In the genomic region with DNA sequence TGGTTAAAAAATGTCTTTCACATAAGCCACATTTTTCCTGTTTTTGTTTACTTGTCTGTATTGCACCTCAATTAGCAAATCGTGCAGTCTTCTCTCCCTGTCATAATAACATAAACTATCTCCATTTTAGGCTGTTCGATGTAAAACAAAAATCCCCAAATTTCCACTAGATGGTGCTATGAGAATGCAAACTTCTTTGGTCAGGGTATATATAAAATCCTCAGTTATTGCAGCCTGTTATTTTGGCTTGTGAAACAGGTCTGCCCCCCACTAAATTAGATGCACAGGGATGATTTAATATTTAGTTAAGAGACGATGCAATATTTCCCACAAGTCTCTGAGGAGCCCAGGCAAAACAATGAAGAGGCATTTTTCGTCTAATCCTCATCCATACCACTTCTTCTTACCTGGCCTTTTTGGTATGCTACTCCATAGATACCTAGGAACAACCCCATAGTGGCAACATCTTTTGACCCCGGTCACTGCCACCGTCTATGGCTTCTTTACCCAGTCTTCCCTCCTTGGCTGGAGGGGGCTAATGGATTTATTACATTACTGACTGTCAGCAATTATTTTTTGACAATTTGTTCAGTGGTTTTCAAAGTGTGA, we compare ENCODE assay signal across 8 cellular contexts.
A peak's percentile ranks its signal among the peaks of the same experiment; 100 is the strongest.
DNase-seq lines count a peak whose midpoint lies in the region; ATAC-seq and TF ChIP-seq lines count a peak whose summit lies in the region.

No MANE protein-coding gene starts in this region.

- no peak for DNase-seq in activated naive CD8-positive, alpha-beta T cell treated with anti-CD3 and anti-CD28 coated beads, Interleukin-2, amount 10 ng/mL, durations not matched to agents 7 days and 5 days
- DNase-seq in activated naive CD8-positive, alpha-beta T cell treated with anti-CD3 and anti-CD28 coated beads, Interleukin-2, amount 50 U/mL, for 24 hours = no peak
- peak; percentile 19 for DNase-seq in H7
- peak; percentile 65 for DNase-seq in M059J (ENCODE audit: low read depth)
- peak; percentile 57 for DNase-seq in RPMI7951 (ENCODE audit: low read depth)
- peak; percentile 72 for DNase-seq in epithelial cell of esophagus (ENCODE audit: low read depth)
- peak in 4 of 10 donors; percentile 4 to 49 (median 42) for DNase-seq in naive thymus-derived CD8-positive, alpha-beta T cell
- no peak for DNase-seq in 8988T

- H3K4me3 Mint-ChIP-seq in activated naive CD8-positive, alpha-beta T cell treated with anti-CD3 and anti-CD28 coated beads, Interleukin-2, amount 10 ng/mL, durations not matched to agents 7 days and 5 days = no peak overlapping the region
- H3K4me3 Mint-ChIP-seq in activated naive CD8-positive, alpha-beta T cell treated with anti-CD3 and anti-CD28 coated beads, Interleukin-2, amount 50 U/mL, for 24 hours = no peak overlapping the region
- H3K4me3 Mint-ChIP-seq in naive thymus-derived CD8-positive, alpha-beta T cell = no peak overlapping the region

- H3K4me1 Mint-ChIP-seq in activated naive CD8-positive, alpha-beta T cell treated with anti-CD3 and anti-CD28 coated beads, Interleukin-2, amount 10 ng/mL, durations not matched to agents 7 days and 5 days = peaks cover 1% of the 10 kb centered on the region
- no peaks in the 10 kb centered on the region for H3K4me1 Mint-ChIP-seq in activated naive CD8-positive, alpha-beta T cell treated with anti-CD3 and anti-CD28 coated beads, Interleukin-2, amount 50 U/mL, for 24 hours
- H3K4me1 Mint-ChIP-seq in naive thymus-derived CD8-positive, alpha-beta T cell = peaks cover 0 to 5% (median 0%) of the 10 kb centered on the region in 4 donors

- no peaks in the 10 kb centered on the region for H3K36me3 Mint-ChIP-seq in activated naive CD8-positive, alpha-beta T cell treated with anti-CD3 and anti-CD28 coated beads, Interleukin-2, amount 10 ng/mL, durations not matched to agents 7 days and 5 days
- H3K36me3 Mint-ChIP-seq in activated naive CD8-positive, alpha-beta T cell treated with anti-CD3 and anti-CD28 coated beads, Interleukin-2, amount 50 U/mL, for 24 hours (ENCODE audit: low read depth) = no peaks in the 10 kb centered on the region
- H3K36me3 Mint-ChIP-seq in naive thymus-derived CD8-positive, alpha-beta T cell = no peaks in the 10 kb centered on the region

- no peaks in the 10 kb centered on the region for H3K27me3 ChIP-seq in H7 (ENCODE audit: control insufficient read depth, insufficient read depth, low read length)

- ATAC-seq in activated naive CD8-positive, alpha-beta T cell treated with anti-CD3 and anti-CD28 coated beads, Interleukin-2, amount 10 ng/mL, durations not matched to agents 7 days and 5 days (ENCODE audit: low read depth) = peak; percentile 44
- no peak for ATAC-seq in activated naive CD8-positive, alpha-beta T cell treated with anti-CD3 and anti-CD28 coated beads, Interleukin-2, amount 50 U/mL, for 24 hours
- ATAC-seq in naive thymus-derived CD8-positive, alpha-beta T cell = peak; percentile 49 to 65

- TF ChIP-seq CTCF in epithelial cell of esophagus (IDR thresholded peaks at IDR 0.05; ENCODE audit: insufficient read depth, low read depth, low read length, missing control alignments) = peak; percentile 66

- no peak overlapping the region for H3K27ac Mint-ChIP-seq in activated naive CD8-positive, alpha-beta T cell treated with anti-CD3 and anti-CD28 coated beads, Interleukin-2, amount 10 ng/mL, durations not matched to agents 7 days and 5 days
- no peak overlapping the region for H3K27ac Mint-ChIP-seq in activated naive CD8-positive, alpha-beta T cell treated with anti-CD3 and anti-CD28 coated beads, Interleukin-2, amount 50 U/mL, for 24 hours
- H3K27ac Mint-ChIP-seq in naive thymus-derived CD8-positive, alpha-beta T cell = no peak overlapping the region

- no peak overlapping the region for H3K4me3 ChIP-seq in H7 (ENCODE audit: insufficient read depth, low read depth, low read length)
- H3K4me3 ChIP-seq in epithelial cell of esophagus (ENCODE audit: low read length) = no peak overlapping the region

- no peaks in the 10 kb centered on the region for H3K9me3 Mint-ChIP-seq in activated naive CD8-positive, alpha-beta T cell treated with anti-CD3 and anti-CD28 coated beads, Interleukin-2, amount 10 ng/mL, durations not matched to agents 7 days and 5 days
- H3K9me3 Mint-ChIP-seq in activated naive CD8-positive, alpha-beta T cell treated with anti-CD3 and anti-CD28 coated beads, Interleukin-2, amount 50 U/mL, for 24 hours = no peaks in the 10 kb centered on the region
- no peaks in the 10 kb centered on the region for H3K9me3 Mint-ChIP-seq in naive thymus-derived CD8-positive, alpha-beta T cell

- peaks cover 14% of the 10 kb centered on the region for H3K27me3 Mint-ChIP-seq in activated naive CD8-positive, alpha-beta T cell treated with anti-CD3 and anti-CD28 coated beads, Interleukin-2, amount 10 ng/mL, durations not matched to agents 7 days and 5 days
- H3K27me3 Mint-ChIP-seq in activated naive CD8-positive, alpha-beta T cell treated with anti-CD3 and anti-CD28 coated beads, Interleukin-2, amount 50 U/mL, for 24 hours = peaks cover 2% of the 10 kb centered on the region
- H3K27me3 Mint-ChIP-seq in naive thymus-derived CD8-positive, alpha-beta T cell = peaks cover 1 to 23% (median 7%) of the 10 kb centered on the region in 5 donors

- POLR2A ChIA-PET in activated naive CD8-positive, alpha-beta T cell treated with anti-CD3 and anti-CD28 coated beads, Interleukin-2, amount 10 ng/mL, durations not matched to agents 7 days and 5 days (lab: Charles Lee) = no interaction called here
- POLR2A ChIA-PET in naive thymus-derived CD8-positive, alpha-beta T cell (lab: Charles Lee) = no interaction called here

- no peaks in the 10 kb centered on the region for H3K36me3 ChIP-seq in H7 (replicated peaks; ENCODE audit: control insufficient read depth, insufficient read depth, low read length)

Comparison
In these comparisons a context has a peak if more than half of its experiments do, and no peak if none do; other contexts are left out.
1. DNase-seq: peak in H7 (single experiment), M059J (single experiment), RPMI7951 (single experiment) and epithelial cell of esophagus (single experiment); none in activated naive CD8-positive, alpha-beta T cell treated with anti-CD3 and anti-CD28 coated beads, Interleukin-2, amount 10 ng/mL, durations not matched to agents 7 days and 5 days (single experiment), activated naive CD8-positive, alpha-beta T cell treated with anti-CD3 and anti-CD28 coated beads, Interleukin-2, amount 50 U/mL, for 24 hours (single experiment) and 8988T (single experiment).